In the genomic region with DNA sequence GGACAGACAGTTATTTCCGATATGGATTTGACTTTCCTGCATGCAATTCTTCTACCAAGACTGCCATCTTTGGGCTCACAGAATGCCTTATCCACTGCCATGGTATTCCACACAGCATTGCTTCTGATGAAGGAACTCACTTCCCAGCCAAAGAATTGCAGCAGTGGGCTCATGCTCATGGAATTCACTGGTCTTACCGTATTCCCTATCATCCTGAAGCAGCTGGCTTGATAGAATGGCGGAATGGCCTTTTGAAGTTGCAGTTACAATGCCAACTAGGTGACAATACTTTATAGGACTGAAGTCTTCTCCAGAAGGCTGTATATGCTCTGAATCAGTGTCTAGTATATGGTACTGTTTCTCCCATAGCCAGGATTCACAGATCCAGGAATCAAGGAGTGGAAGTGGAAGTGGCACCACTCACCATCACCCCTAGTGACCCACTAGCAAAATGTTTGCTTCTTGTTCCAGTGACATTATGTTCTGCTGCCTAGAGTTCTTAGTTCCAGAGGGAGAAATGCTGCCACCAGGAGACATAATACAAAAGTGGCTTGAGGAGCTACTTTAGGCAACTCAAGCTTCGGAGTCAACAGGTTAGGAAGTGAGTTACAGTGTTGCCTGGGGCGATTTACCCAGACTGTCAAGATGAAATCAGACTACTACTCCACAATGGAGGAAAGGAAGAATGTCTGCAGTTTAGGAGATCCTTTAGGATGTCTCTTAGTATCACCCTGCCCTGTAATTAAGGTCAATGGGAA, we compare ENCODE assay signal across 19 cellular contexts. TPM values are rescaled to one million over a fixed set of nuclear protein-coding genes. Genes with fewer than 3 reads are reported as not detected.
DNase-seq lines count a peak whose midpoint lies in the region; ATAC-seq and TF ChIP-seq lines count a peak whose summit lies in the region.
"Had no signal": no experiment of that assay in that cellular context is flagged by ENCODE, and none has a peak within 500 bp of the region (broad histone marks: within the 10 kb centered on the region; RNA-seq: fewer than 3 reads in every experiment).

No MANE protein-coding gene starts in this region.

- no peaks in the 10 kb centered on the region for H3K36me3 ChIP-seq in psoas muscle (ENCODE audit: insufficient read depth in 1 of 2, low read depth in 1 of 2)
- H3K36me3 ChIP-seq: BE2C, SJCRH30 had no signal

- 86 to 95% (median 92%) methylated on average over 5 of the region's 5 CpGs for WGBS in psoas muscle, 3 donors

- H3K9me3 ChIP-seq in psoas muscle: no peaks in the 10 kb centered on the region
- H3K9me3 ChIP-seq: BE2C, SJCRH30 had no signal

- no peak overlapping the region for H3K4me3 ChIP-seq in psoas muscle
- H3K4me3 ChIP-seq: GM23248, SJCRH30 had no signal

- intact Hi-C loops in Right ventricle myocardium superior (cut with DNase I) (no loop called here), left cardiac atrium (cut with DNase I) (no loop called here), psoas muscle (cut with DNase I) (no loop called here)

- no peaks in the 10 kb centered on the region for H3K27me3 ChIP-seq in foreskin keratinocyte
- no peaks in the 10 kb centered on the region for H3K27me3 ChIP-seq in psoas muscle (ENCODE audit: insufficient read depth in 3 of 3, low read length in 2 of 3)
- H3K27me3 ChIP-seq: BE2C, SJCRH30 had no signal

- H3K27ac ChIP-seq in foreskin keratinocyte (no peak overlapping the region), psoas muscle (no peak overlapping the region)
- H3K27ac ChIP-seq: GM23248, KMS-11, SJCRH30 had no signal

- ATAC-seq in Right ventricle myocardium superior (ENCODE audit: poor library complexity) (peak; percentile 34), left cardiac atrium (no peak), foreskin keratinocyte (no peak), psoas muscle (peak in 3 of 4 donors; percentile 58 to 80 (median 70)), HG03460 (IDR thresholded peaks at IDR 0.05; ENCODE audit: unreplicated experiment) (no peak), GM21390 (IDR thresholded peaks at IDR 0.05; ENCODE audit: unreplicated experiment) (no peak)

- H3K4me1 ChIP-seq in foreskin keratinocyte: no peaks in the 10 kb centered on the region
- H3K4me1 ChIP-seq in psoas muscle: no peaks in the 10 kb centered on the region
- H3K4me1 ChIP-seq: BE2C had no signal

- no peak for DNase-seq in Right ventricle myocardium superior
- DNase-seq in left cardiac atrium: no peak
- DNase-seq in OCI-M1 (lab: John Stamatoyannopoulos, UW): peak; percentile 37
- peak; percentile 7 to 48 for DNase-seq in foreskin keratinocyte
- DNase-seq in psoas muscle: no peak
- no peak for DNase-seq in NCI-H2029 (lab: John Stamatoyannopoulos, UW)
- DNase-seq: 8988T; BE2C; CD4-positive, alpha-beta T cell; GM23248; NCI-H1092; NCI-H146; NCI-H2081 treated with DMSO at 0.1 percent for 48 hours; NCI-H526 treated with DMSO at 0.1 percent for 48 hours; RPMI8226; SJCRH30 had no signal

- TF ChIP-seq CTCF in foreskin keratinocyte (conservative IDR thresholded peaks at IDR 0.05) (peak; percentile 29), psoas muscle (IDR thresholded peaks at IDR 0.05) (no peak)

RNA-seq across cellular contexts. Expression of gene SMAD4, which starts 23.8 kb away (rescaled TPM):
- 90.9 TPM for total RNA-seq in Right ventricle myocardium superior
- 10 to 100 TPM; 77.1 to 87.9 TPM for total RNA-seq in left cardiac atrium
- 60.1 and 68.2 TPM in 2 replicates for total RNA-seq in foreskin keratinocyte
- 8.1 and 11.5 TPM in 2 replicates for polyA plus RNA-seq in foreskin keratinocyte
- 100 to 1,000 TPM in 2 of 4 donors, 10 to 100 TPM in 2; 92.7 to 128 (median 112) TPM for total RNA-seq in psoas muscle
- 10 to 100 TPM; 35.6 to 80.8 (median 39.3) TPM for polyA plus RNA-seq in psoas muscle

RNA-seq across cellular contexts. Expression of gene ELAC1, which starts 38.4 kb away (rescaled TPM):
- total RNA-seq in Right ventricle myocardium superior (3.3 TPM), left cardiac atrium (1 to 10 TPM; 4.3 to 5.3 TPM), foreskin keratinocyte (7.2 and 7.9 TPM in 2 replicates), psoas muscle (1 to 10 TPM; 2.8 to 5.4 (median 3.8) TPM)
- polyA plus RNA-seq in foreskin keratinocyte (6.8 and 7.3 TPM in 2 replicates), psoas muscle (1 to 10 TPM; 1.6 to 4.2 (median 1.7) TPM)

Comparison
In these comparisons a context has a peak if more than half of its experiments do, and no peak if none do; other contexts are left out.
1. ATAC-seq: peak in Right ventricle myocardium superior (single experiment) and psoas muscle (3 of 4); none in left cardiac atrium (0 of 2), foreskin keratinocyte (single experiment), HG03460 (single experiment) and GM21390 (single experiment).
2. DNase-seq: peak in OCI-M1 (single experiment) and foreskin keratinocyte (2 of 2); none in Right ventricle myocardium superior (single experiment), left cardiac atrium (single experiment), psoas muscle (0 of 2) and NCI-H2029 (single experiment).